Comparison of ENCODE assay signal across 8 cellular contexts in genomic region chr6:45445749-45446454, GRCh38.
A peak's percentile ranks its signal among the peaks of the same experiment; 100 is the strongest.
DNase-seq lines count a peak whose midpoint lies in the region; ATAC-seq and TF ChIP-seq lines count a peak whose summit lies in the region.

No MANE protein-coding gene starts in this region.

- TF ChIP-seq CTCF in LNCaP clone FGC (IDR thresholded peaks at IDR 0.05; ENCODE audit: control insufficient read depth, extremely low read depth, insufficient read depth): no peak

- H3K27me3 Mint-ChIP-seq in T-helper 2 cell treated with Interferon-gamma antibody and Interleukin-4, amounts not matched to agents 5 μg/mL and 100 μg/mL, for 36 hours (ENCODE audit: low read depth): no peaks in the 10 kb centered on the region

- peaks cover 90% of the 10 kb centered on the region for H3K4me1 Mint-ChIP-seq in T-helper 2 cell treated with Interferon-gamma antibody and Interleukin-4, amounts not matched to agents 5 μg/mL and 100 μg/mL, for 36 hours (ENCODE audit: low read depth)

- H3K27ac Mint-ChIP-seq in T-helper 2 cell treated with Interferon-gamma antibody and Interleukin-4, amounts not matched to agents 5 μg/mL and 100 μg/mL, for 36 hours: peak overlapping the region; percentile 83

- ATAC-seq in esophagus mucosa (peak; percentile 97), GM21381 (IDR thresholded peaks at IDR 0.05; ENCODE audit: unreplicated experiment) (no peak)

- peaks cover 83% of the 10 kb centered on the region for H3K36me3 Mint-ChIP-seq in T-helper 2 cell treated with Interferon-gamma antibody and Interleukin-4, amounts not matched to agents 5 μg/mL and 100 μg/mL, for 36 hours (ENCODE audit: low read depth)

- DNase-seq in DMS79 (lab: John Stamatoyannopoulos, UW) (peak; percentile 72), LNCaP clone FGC (ENCODE audit: low read depth) (peak; percentile 95), myocyte (ENCODE audit: low read depth) (peak; percentile 93), NCI-H82 treated with DMSO at 0.1 percent for 48 hours (lab: John Stamatoyannopoulos, UW; ENCODE audit: unreplicated experiment) (no peak)
- DNase-seq in T-helper 2 cell treated with Interferon-gamma antibody and Interleukin-4, amounts not matched to agents 5 μg/mL and 100 μg/mL, for 36 hours (ENCODE audit: low spot score): no peak
- no peak for DNase-seq in effector CD8-positive, alpha-beta T cell (lab: John Stamatoyannopoulos, UW)

- peak overlapping the region; percentile 67 for H3K4me3 Mint-ChIP-seq in T-helper 2 cell treated with Interferon-gamma antibody and Interleukin-4, amounts not matched to agents 5 μg/mL and 100 μg/mL, for 36 hours

- H3K9me3 Mint-ChIP-seq in T-helper 2 cell treated with Interferon-gamma antibody and Interleukin-4, amounts not matched to agents 5 μg/mL and 100 μg/mL, for 36 hours: no peaks in the 10 kb centered on the region

- no peak overlapping the region for H3K4me3 ChIP-seq in LNCaP clone FGC (ENCODE audit: low read depth, low read length)

Comparison
In these comparisons a context has a peak if more than half of its experiments do, and no peak if none do; other contexts are left out.
1. DNase-seq: peak in DMS79 (single experiment), LNCaP clone FGC (single experiment) and myocyte (single experiment); none in T-helper 2 cell treated with Interferon-gamma antibody and Interleukin-4, amounts not matched to agents 5 μg/mL and 100 μg/mL, for 36 hours (single experiment), NCI-H82 treated with DMSO at 0.1 percent for 48 hours (single experiment) and effector CD8-positive, alpha-beta T cell (single experiment).